Comparison of ENCODE assay signal across 1 cellular context in the genomic region with DNA sequence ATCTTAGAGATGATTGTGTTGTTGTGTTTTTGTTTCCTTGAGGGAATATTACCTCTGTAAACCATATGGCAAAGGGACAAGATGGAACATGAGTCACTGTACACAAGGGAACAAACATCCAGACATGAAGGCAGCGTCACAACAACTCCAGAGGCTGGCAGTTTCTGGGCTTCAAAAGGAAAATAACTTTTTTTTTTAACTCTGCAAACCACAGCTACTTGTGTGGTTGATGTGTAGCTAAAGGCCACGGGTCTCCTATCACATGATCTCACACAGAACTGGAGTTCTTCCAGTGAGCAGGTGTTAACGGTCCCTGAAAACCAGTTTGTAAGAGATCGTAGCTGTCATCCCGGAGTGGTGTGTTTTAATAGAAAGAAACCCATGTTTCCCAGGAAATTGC.
TF ChIP-seq lines count a peak whose summit lies in the region.

No MANE protein-coding gene starts in this region.

TF ChIP-seq in K562, 482 proteins besides CTCF, POLR2A, EP300 and RAD21 (continued from another document):
- 0 out of 2 replicates have a peak, but pooled peaks have one; percentile 1 for TF ChIP-seq EHMT2 (IDR thresholded peaks at IDR 0.05)
- TF ChIP-seq, protein P1, sequence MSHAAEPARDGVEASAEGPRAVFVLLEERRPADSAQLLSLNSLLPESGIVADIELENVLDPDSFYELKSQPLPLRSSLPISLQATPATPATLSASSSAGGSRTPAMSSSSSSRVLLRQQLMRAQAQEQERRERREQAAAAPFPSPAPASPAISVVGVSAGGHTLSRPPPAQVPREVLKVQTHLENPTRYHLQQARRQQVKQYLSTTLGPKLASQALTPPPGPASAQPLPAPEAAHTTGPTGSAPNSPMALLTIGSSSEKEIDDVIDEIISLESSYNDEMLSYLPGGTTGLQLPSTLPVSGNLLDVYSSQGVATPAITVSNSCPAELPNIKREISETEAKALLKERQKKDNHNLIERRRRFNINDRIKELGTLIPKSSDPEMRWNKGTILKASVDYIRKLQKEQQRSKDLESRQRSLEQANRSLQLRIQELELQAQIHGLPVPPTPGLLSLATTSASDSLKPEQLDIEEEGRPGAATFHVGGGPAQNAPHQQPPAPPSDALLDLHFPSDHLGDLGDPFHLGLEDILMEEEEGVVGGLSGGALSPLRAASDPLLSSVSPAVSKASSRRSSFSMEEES (CRISPR knock-in tag; IDR thresholded peaks at IDR 0.05): peak; percentile 65
- TF ChIP-seq, protein P2, sequence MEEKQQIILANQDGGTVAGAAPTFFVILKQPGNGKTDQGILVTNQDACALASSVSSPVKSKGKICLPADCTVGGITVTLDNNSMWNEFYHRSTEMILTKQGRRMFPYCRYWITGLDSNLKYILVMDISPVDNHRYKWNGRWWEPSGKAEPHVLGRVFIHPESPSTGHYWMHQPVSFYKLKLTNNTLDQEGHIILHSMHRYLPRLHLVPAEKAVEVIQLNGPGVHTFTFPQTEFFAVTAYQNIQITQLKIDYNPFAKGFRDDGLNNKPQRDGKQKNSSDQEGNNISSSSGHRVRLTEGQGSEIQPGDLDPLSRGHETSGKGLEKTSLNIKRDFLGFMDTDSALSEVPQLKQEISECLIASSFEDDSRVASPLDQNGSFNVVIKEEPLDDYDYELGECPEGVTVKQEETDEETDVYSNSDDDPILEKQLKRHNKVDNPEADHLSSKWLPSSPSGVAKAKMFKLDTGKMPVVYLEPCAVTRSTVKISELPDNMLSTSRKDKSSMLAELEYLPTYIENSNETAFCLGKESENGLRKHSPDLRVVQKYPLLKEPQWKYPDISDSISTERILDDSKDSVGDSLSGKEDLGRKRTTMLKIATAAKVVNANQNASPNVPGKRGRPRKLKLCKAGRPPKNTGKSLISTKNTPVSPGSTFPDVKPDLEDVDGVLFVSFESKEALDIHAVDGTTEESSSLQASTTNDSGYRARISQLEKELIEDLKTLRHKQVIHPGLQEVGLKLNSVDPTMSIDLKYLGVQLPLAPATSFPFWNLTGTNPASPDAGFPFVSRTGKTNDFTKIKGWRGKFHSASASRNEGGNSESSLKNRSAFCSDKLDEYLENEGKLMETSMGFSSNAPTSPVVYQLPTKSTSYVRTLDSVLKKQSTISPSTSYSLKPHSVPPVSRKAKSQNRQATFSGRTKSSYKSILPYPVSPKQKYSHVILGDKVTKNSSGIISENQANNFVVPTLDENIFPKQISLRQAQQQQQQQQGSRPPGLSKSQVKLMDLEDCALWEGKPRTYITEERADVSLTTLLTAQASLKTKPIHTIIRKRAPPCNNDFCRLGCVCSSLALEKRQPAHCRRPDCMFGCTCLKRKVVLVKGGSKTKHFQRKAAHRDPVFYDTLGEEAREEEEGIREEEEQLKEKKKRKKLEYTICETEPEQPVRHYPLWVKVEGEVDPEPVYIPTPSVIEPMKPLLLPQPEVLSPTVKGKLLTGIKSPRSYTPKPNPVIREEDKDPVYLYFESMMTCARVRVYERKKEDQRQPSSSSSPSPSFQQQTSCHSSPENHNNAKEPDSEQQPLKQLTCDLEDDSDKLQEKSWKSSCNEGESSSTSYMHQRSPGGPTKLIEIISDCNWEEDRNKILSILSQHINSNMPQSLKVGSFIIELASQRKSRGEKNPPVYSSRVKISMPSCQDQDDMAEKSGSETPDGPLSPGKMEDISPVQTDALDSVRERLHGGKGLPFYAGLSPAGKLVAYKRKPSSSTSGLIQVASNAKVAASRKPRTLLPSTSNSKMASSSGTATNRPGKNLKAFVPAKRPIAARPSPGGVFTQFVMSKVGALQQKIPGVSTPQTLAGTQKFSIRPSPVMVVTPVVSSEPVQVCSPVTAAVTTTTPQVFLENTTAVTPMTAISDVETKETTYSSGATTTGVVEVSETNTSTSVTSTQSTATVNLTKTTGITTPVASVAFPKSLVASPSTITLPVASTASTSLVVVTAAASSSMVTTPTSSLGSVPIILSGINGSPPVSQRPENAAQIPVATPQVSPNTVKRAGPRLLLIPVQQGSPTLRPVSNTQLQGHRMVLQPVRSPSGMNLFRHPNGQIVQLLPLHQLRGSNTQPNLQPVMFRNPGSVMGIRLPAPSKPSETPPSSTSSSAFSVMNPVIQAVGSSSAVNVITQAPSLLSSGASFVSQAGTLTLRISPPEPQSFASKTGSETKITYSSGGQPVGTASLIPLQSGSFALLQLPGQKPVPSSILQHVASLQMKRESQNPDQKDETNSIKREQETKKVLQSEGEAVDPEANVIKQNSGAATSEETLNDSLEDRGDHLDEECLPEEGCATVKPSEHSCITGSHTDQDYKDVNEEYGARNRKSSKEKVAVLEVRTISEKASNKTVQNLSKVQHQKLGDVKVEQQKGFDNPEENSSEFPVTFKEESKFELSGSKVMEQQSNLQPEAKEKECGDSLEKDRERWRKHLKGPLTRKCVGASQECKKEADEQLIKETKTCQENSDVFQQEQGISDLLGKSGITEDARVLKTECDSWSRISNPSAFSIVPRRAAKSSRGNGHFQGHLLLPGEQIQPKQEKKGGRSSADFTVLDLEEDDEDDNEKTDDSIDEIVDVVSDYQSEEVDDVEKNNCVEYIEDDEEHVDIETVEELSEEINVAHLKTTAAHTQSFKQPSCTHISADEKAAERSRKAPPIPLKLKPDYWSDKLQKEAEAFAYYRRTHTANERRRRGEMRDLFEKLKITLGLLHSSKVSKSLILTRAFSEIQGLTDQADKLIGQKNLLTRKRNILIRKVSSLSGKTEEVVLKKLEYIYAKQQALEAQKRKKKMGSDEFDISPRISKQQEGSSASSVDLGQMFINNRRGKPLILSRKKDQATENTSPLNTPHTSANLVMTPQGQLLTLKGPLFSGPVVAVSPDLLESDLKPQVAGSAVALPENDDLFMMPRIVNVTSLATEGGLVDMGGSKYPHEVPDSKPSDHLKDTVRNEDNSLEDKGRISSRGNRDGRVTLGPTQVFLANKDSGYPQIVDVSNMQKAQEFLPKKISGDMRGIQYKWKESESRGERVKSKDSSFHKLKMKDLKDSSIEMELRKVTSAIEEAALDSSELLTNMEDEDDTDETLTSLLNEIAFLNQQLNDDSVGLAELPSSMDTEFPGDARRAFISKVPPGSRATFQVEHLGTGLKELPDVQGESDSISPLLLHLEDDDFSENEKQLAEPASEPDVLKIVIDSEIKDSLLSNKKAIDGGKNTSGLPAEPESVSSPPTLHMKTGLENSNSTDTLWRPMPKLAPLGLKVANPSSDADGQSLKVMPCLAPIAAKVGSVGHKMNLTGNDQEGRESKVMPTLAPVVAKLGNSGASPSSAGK (IDR thresholded peaks at IDR 0.05): 0 out of 2 replicates have a peak, but pooled peaks have one; percentile 19
